ENCODE assay signal across 8 cellular contexts in genomic region chr2:105797298-105797819, GRCh38. TPM values are rescaled to one million over a fixed set of nuclear protein-coding genes. Genes with fewer than 3 reads are reported as not detected.
DNase-seq lines count a peak whose midpoint lies in the region; ATAC-seq lines count a peak whose summit lies in the region.

No MANE protein-coding gene starts in this region.

- peak; percentile 44 for ATAC-seq in GM21360 (IDR thresholded peaks at IDR 0.05; ENCODE audit: unreplicated experiment)
- ATAC-seq in HG03565 (IDR thresholded peaks at IDR 0.05; ENCODE audit: unreplicated experiment): peak; percentile 38

- no peak overlapping the region for H2AK5ac ChIP-seq in trophoblast cell (ENCODE audit: low read length)

- peaks cover 6% of the 10 kb centered on the region for H3K79me2 ChIP-seq in trophoblast cell (ENCODE audit: control insufficient read depth, insufficient read depth, low read length, poor library complexity)

- H3K9me3 ChIP-seq in trophoblast cell (ENCODE audit: insufficient read depth, low read depth, low read length): no peaks in the 10 kb centered on the region

- no peak overlapping the region for H3K9ac ChIP-seq in trophoblast cell (ENCODE audit: low read length)

- no peak overlapping the region for H3K4me2 ChIP-seq in trophoblast cell (ENCODE audit: low read length)

- no peaks in the 10 kb centered on the region for H3K36me3 ChIP-seq in trophoblast cell (ENCODE audit: control insufficient read depth in 1 of 2, insufficient read depth in 2 of 2, low read length in 2 of 2)

- H4K12ac ChIP-seq in trophoblast cell (ENCODE audit: low read depth, low read length): no peak overlapping the region

- no peak overlapping the region for H4K91ac ChIP-seq in trophoblast cell (ENCODE audit: low read depth, low read length)

- no peak overlapping the region for H3K27ac ChIP-seq in trophoblast cell (ENCODE audit: low read depth, low read length)

- H2BK5ac ChIP-seq in trophoblast cell (ENCODE audit: low read depth, low read length, poor library complexity): no peak overlapping the region

- peak overlapping the region; percentile 92 for H3K27ac Mint-ChIP-seq in activated naive CD8-positive, alpha-beta T cell treated with anti-CD3 and anti-CD28 coated beads for 36 hours

- H3K4me1 Mint-ChIP-seq in activated naive CD8-positive, alpha-beta T cell treated with anti-CD3 and anti-CD28 coated beads for 36 hours: peaks cover 90% of the 10 kb centered on the region

- H2AFZ ChIP-seq in trophoblast cell (ENCODE audit: insufficient read depth, low read length, poor library complexity): no peak overlapping the region

- H3K36me3 Mint-ChIP-seq in activated naive CD8-positive, alpha-beta T cell treated with anti-CD3 and anti-CD28 coated beads for 36 hours: peaks cover 59% of the 10 kb centered on the region

- DNase-seq in EL (peak; percentile 30), lung microvascular endothelial cell (ENCODE audit: low read depth in 2 of 2) (peak; percentile 31 to 36), SHP77 (lab: John Stamatoyannopoulos, UW) (no peak), trophoblast cell (no peak), DMS 273 (lab: John Stamatoyannopoulos, UW; ENCODE audit: unreplicated experiment) (no peak)
- peak; percentile 51 for DNase-seq in activated naive CD8-positive, alpha-beta T cell treated with anti-CD3 and anti-CD28 coated beads for 36 hours

- H3K27me3 Mint-ChIP-seq in activated naive CD8-positive, alpha-beta T cell treated with anti-CD3 and anti-CD28 coated beads for 36 hours: no peaks in the 10 kb centered on the region

- H3K79me1 ChIP-seq in trophoblast cell (ENCODE audit: low read length): no peaks in the 10 kb centered on the region

- H3K9me3 Mint-ChIP-seq in activated naive CD8-positive, alpha-beta T cell treated with anti-CD3 and anti-CD28 coated beads for 36 hours: peaks cover 3% of the 10 kb centered on the region

- H3K27me3 ChIP-seq in trophoblast cell (ENCODE audit: insufficient read depth, low read length): no peaks in the 10 kb centered on the region

- H3K4ac ChIP-seq in trophoblast cell (ENCODE audit: low read depth, low read length): no peak overlapping the region

- peak overlapping the region; percentile 83 for H3K4me3 Mint-ChIP-seq in activated naive CD8-positive, alpha-beta T cell treated with anti-CD3 and anti-CD28 coated beads for 36 hours

- peaks cover 4 to 10% of the 10 kb centered on the region in 2 experiments for H3K4me1 ChIP-seq in trophoblast cell (ENCODE audit: control insufficient read depth in 1 of 2, insufficient read depth in 2 of 2, low read length in 2 of 2)

- WGBS in trophoblast cell (ENCODE audit: extremely low coverage, insufficient coverage, insufficient read length): no CpG with 5 or more reads among the region's 7 CpGs

- H3K4me3 ChIP-seq in trophoblast cell (ENCODE audit: low read depth, low read length): no peak overlapping the region

- H3K23ac ChIP-seq in trophoblast cell (ENCODE audit: low read length): no peak overlapping the region

- no peak overlapping the region for H2BK12ac ChIP-seq in trophoblast cell (ENCODE audit: low read length)

- H3K18ac ChIP-seq in trophoblast cell (ENCODE audit: low read length): no peak overlapping the region

- no peak overlapping the region for H2BK120ac ChIP-seq in trophoblast cell (ENCODE audit: insufficient read depth, low read length, poor library complexity)

- no peak overlapping the region for H4K8ac ChIP-seq in trophoblast cell (ENCODE audit: low read depth, low read length)

- H3K14ac ChIP-seq in trophoblast cell (ENCODE audit: low read length): no peak overlapping the region

RNA-seq across cellular contexts. Expression of gene NCK2, which starts 52.6 kb away (rescaled TPM):
- 10 to 100 TPM; 76.1 to 78.1 TPM for total RNA-seq in activated naive CD8-positive, alpha-beta T cell treated with anti-CD3 and anti-CD28 coated beads for 36 hours
- total RNA-seq in lung microvascular endothelial cell: 33.1 and 47.8 TPM in 2 replicates
- 48.7 and 51.4 TPM in 2 replicates for polyA plus RNA-seq in trophoblast cell (2013)

Comparison
In these comparisons a context has a peak if more than half of its experiments do, and no peak if none do; other contexts are left out.
1. DNase-seq: peak in EL (single experiment), activated naive CD8-positive, alpha-beta T cell treated with anti-CD3 and anti-CD28 coated beads for 36 hours (single experiment) and lung microvascular endothelial cell (2 of 2); none in SHP77 (0 of 2), trophoblast cell (0 of 2) and DMS 273 (single experiment).